17 cellular contexts compared by ENCODE assay signal in the genomic region with DNA sequence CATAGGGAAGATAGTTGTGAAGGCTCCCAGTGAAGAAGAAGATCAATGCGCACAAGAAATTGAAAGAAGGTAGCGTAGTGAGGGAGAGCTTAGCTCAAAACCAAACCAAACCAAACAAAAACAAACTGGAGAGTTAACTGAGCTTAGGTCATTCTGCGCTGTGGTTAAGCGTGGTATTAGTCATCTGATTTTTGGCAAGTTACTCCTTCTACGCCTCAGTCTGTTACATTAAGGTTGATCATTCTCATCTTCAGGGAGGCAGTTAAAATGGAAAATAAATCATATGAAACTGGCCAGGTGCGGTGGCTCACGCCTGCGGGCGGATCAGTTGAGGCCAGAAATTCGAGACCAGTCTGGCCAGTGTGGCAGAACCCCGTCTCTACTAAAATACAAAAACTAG.
DNase-seq lines count a peak whose midpoint lies in the region; ATAC-seq, FAIRE-seq and TF ChIP-seq lines count a peak whose summit lies in the region.
"Had no signal": no experiment of that assay in that cellular context is flagged by ENCODE, and none has a peak within 500 bp of the region (broad histone marks: within the 10 kb centered on the region; RNA-seq: fewer than 3 reads in every experiment).

No MANE protein-coding gene starts in this region.

- WGBS in GM12878 (ENCODE audit: insufficient coverage, insufficient replicate concordance, low lambda C conversion rate, missing lambda C conversion rate) = 45% methylated on average over 11 of the region's 11 CpGs
- 66% methylated on average over 9 of the region's 11 CpGs for WGBS in mesenchymal stem cell

- intact Hi-C loops in GM12878 (cut with micrococcal nuclease; ENCODE audit: unreplicated experiment) = no loop called here

- no peak overlapping the region for H2BK120ac ChIP-seq in mesenchymal stem cell (ENCODE audit: low read depth, low read length)

- BruUV-seq in GM12878 (replicated peaks; lab: Mats Ljungman, UMichigan) = no TSS peak

- no peak overlapping the region for H2BK12ac ChIP-seq in mesenchymal stem cell (ENCODE audit: low read length in 2 of 2)

- H3K27me3 ChIP-seq in GM12878 (replicated peaks in 1 of 2; ENCODE audit: control insufficient read depth in 2 of 2, insufficient read depth in 2 of 2, low read length in 1 of 2) = no peaks in the 10 kb centered on the region
- H3K27me3 ChIP-seq in mesenchymal stem cell (ENCODE audit: control insufficient read depth in 1 of 2, insufficient read depth in 1 of 2, low read length in 2 of 2) = no peaks in the 10 kb centered on the region
- H3K27me3 ChIP-seq: stomach had no signal

- H3K23ac ChIP-seq in mesenchymal stem cell (ENCODE audit: low read length in 2 of 2) = no peak overlapping the region

- in situ Hi-C loops in GM12878 (cut with MboI) = no loop called here

- H3K9me3 ChIP-seq in GM12878 (replicated peaks; ENCODE audit: control insufficient read depth, insufficient read depth, low read length) (no peaks in the 10 kb centered on the region; the same call in 1 of the 3 replicates), mesenchymal stem cell (ENCODE audit: control insufficient read depth, low read length) (no peaks in the 10 kb centered on the region)
- H3K9me3 ChIP-seq: stomach had no signal

- H3K79me1 ChIP-seq in mesenchymal stem cell (replicated peaks; ENCODE audit: low read length, poor library complexity, severe bottlenecking) = peaks cover 3% of the 10 kb centered on the region

- H2AK5ac ChIP-seq in mesenchymal stem cell (ENCODE audit: low read length, severe bottlenecking) = no peak overlapping the region

- POLR2A ChIA-PET in GM12878 (lab: Charles Lee) = no interaction called here

- H4K91ac ChIP-seq in mesenchymal stem cell (ENCODE audit: low read length) = no peak overlapping the region

- SMC1A ChIA-PET in GM12878 (lab: Charles Lee; ENCODE audit: uncharacterized antibody, unreplicated experiment) = no interaction called here

- H3K4me3 ChIP-seq in GM12878 = no peak overlapping the region
- no peak overlapping the region for H3K4me3 ChIP-seq in mesenchymal stem cell (ENCODE audit: insufficient read depth in 1 of 2, low read depth in 1 of 2, low read length in 2 of 2)
- H3K4me3 ChIP-seq: stomach had no signal

- no peak for TF ChIP-seq POLR2A in GM12878 (IDR thresholded peaks at IDR 0.05; ENCODE audit: low read depth, low read length)

- H2AFZ ChIP-seq in GM12878 (ENCODE audit: control insufficient read depth, low read depth, low read length) (no peak overlapping the region), mesenchymal stem cell (ENCODE audit: low read depth, low read length) (no peak overlapping the region)

- H3K4me2 ChIP-seq in GM12878 (ENCODE audit: control insufficient read depth, insufficient read depth) (peak overlapping the region; percentile 3; the same call in 1 of the 2 replicates), mesenchymal stem cell (ENCODE audit: low read length, poor library complexity, severe bottlenecking) (no peak overlapping the region)

- H3K36me3 ChIP-seq in GM12878 (ENCODE audit: control insufficient read depth in 2 of 2, insufficient read depth in 2 of 2, low read length in 1 of 2) (no peaks in the 10 kb centered on the region), mesenchymal stem cell (ENCODE audit: control insufficient read depth in 1 of 2, insufficient read depth in 2 of 2, low read depth in 1 of 2, low read length in 2 of 2) (no peaks in the 10 kb centered on the region)
- H3K36me3 ChIP-seq: stomach had no signal

- peak; percentile 97 for DNase-seq in LHCN-M2 (ENCODE audit: low read depth)
- DNase-seq in GM12878 (ENCODE audit: low read depth, low spot score) = no peak
- DNase-seq in mesenchymal stem cell = peak; percentile 78
- no peak for DNase-seq in SW480 (ENCODE audit: low spot score)
- no peak for DNase-seq in islet precursor cell
- no peak for DNase-seq in KG1 (lab: John Stamatoyannopoulos, UW)
- DNase-seq: activated CD4-positive, alpha-beta T cell treated with anti-CD3 and anti-CD28 coated beads for 1 hour; activated T-cell treated with anti-CD3 and anti-CD28 coated beads, Interleukin-2, amount 50 U/mL, for 24 hours; naive thymus-derived CD8-positive, alpha-beta T cell; NCI-H1105 treated with DMSO at 0.1 percent for 48 hours; NCI-H345; stomach; SW 1271 had no signal

- no peak for TF ChIP-seq CTCF in GM12878 (IDR thresholded peaks at IDR 0.05 in 2 of 3, conservative IDR thresholded peaks at IDR 0.05 in 1 of 3; ENCODE audit: control insufficient read depth in 2 of 3, extremely low read depth in 1 of 3, insufficient read depth in 1 of 3, low read depth in 3 of 3, low read length in 3 of 3)

- H3K4me1 ChIP-seq in GM12878 (ENCODE audit: control insufficient read depth, insufficient read depth, low read length) (no peaks in the 10 kb centered on the region), mesenchymal stem cell (ENCODE audit: control insufficient read depth, insufficient read depth, low read depth, low read length) (peaks cover 5% of the 10 kb centered on the region)
- H3K4me1 ChIP-seq: stomach had no signal

- H2BK5ac ChIP-seq in mesenchymal stem cell (ENCODE audit: low read depth, low read length, poor library complexity, severe bottlenecking) = no peak overlapping the region

- H3K9ac ChIP-seq in GM12878 (ENCODE audit: control insufficient read depth, insufficient read depth, low read length) (no peak overlapping the region), mesenchymal stem cell (ENCODE audit: low read length) (no peak overlapping the region)

- FAIRE-seq in GM12878 (lab: Jason Lieb, UNC) = no peak

- no peak overlapping the region for H3K14ac ChIP-seq in mesenchymal stem cell (ENCODE audit: low read length in 2 of 2)

- CTCF ChIA-PET in GM12878 (lab: Yijun Ruan, JAX) = no interaction called here

- RAD21 ChIA-PET in GM12878 (lab: Charles Lee; ENCODE audit: unreplicated experiment) = no interaction called here

- TF ChIP-seq EP300 in GM12878 (IDR thresholded peaks at IDR 0.05; ENCODE audit: borderline replicate concordance in 1 of 2, control insufficient read depth in 1 of 2, low read depth in 2 of 2, low read length in 2 of 2) = no peak

- no peak overlapping the region for H3K4ac ChIP-seq in mesenchymal stem cell (ENCODE audit: low read depth in 1 of 2, low read length in 2 of 2)

- no peak overlapping the region for H3K18ac ChIP-seq in mesenchymal stem cell (ENCODE audit: low read depth in 1 of 2, low read length in 2 of 2)

- H4K8ac ChIP-seq in mesenchymal stem cell (ENCODE audit: low read length) = no peak overlapping the region

- H3K27ac ChIP-seq in GM12878 (ENCODE audit: control insufficient read depth, insufficient read depth) (no peak overlapping the region), mesenchymal stem cell (ENCODE audit: low read length, poor library complexity, severe bottlenecking) (peak overlapping the region; percentile 84)
- H3K27ac ChIP-seq: C4-2B, stomach had no signal

- ATAC-seq in GM18520 (IDR thresholded peaks at IDR 0.05; ENCODE audit: unreplicated experiment) (peak; percentile 67), GM12878 (no peak), GM18511 (IDR thresholded peaks at IDR 0.05; ENCODE audit: unreplicated experiment) (no peak)
- ATAC-seq: HCT116; naive thymus-derived CD8-positive, alpha-beta T cell had no signal

- H2BK15ac ChIP-seq in mesenchymal stem cell (ENCODE audit: low read depth, poor library complexity, severe bottlenecking) = no peak overlapping the region

- H3K79me2 ChIP-seq in GM12878 (ENCODE audit: control insufficient read depth, insufficient read depth, low read length) = no peaks in the 10 kb centered on the region

- no peak for TF ChIP-seq RAD21 in GM12878 (IDR thresholded peaks at IDR 0.05; ENCODE audit: insufficient read depth, low read depth, low read length)

- no peaks in the 10 kb centered on the region for H4K20me1 ChIP-seq in GM12878 (ENCODE audit: control insufficient read depth, insufficient read depth)

TF ChIP-seq in GM12878, 131 proteins besides CTCF, POLR2A, EP300 and RAD21:
- TF ChIP-seq MTA3 (IDR thresholded peaks at IDR 0.05; ENCODE audit: borderline replicate concordance, low read length) (no peak), ZNF622 (IDR thresholded peaks at IDR 0.05) (no peak), JUNB (IDR thresholded peaks at IDR 0.05) (0 out of 2 replicates have a peak, but pooled peaks have one; percentile 24), RFX5 (IDR thresholded peaks at IDR 0.05; ENCODE audit: low read depth, low read length) (no peak), RUNX3 (IDR thresholded peaks at IDR 0.05; ENCODE audit: low read length) (peak; percentile 74), BHLHE40 (IDR thresholded peaks at IDR 0.05; ENCODE audit: borderline replicate concordance in 1 of 2, low read depth in 2 of 2, low read length in 1 of 2) (no peak)
- TF ChIP-seq, protein P1, sequence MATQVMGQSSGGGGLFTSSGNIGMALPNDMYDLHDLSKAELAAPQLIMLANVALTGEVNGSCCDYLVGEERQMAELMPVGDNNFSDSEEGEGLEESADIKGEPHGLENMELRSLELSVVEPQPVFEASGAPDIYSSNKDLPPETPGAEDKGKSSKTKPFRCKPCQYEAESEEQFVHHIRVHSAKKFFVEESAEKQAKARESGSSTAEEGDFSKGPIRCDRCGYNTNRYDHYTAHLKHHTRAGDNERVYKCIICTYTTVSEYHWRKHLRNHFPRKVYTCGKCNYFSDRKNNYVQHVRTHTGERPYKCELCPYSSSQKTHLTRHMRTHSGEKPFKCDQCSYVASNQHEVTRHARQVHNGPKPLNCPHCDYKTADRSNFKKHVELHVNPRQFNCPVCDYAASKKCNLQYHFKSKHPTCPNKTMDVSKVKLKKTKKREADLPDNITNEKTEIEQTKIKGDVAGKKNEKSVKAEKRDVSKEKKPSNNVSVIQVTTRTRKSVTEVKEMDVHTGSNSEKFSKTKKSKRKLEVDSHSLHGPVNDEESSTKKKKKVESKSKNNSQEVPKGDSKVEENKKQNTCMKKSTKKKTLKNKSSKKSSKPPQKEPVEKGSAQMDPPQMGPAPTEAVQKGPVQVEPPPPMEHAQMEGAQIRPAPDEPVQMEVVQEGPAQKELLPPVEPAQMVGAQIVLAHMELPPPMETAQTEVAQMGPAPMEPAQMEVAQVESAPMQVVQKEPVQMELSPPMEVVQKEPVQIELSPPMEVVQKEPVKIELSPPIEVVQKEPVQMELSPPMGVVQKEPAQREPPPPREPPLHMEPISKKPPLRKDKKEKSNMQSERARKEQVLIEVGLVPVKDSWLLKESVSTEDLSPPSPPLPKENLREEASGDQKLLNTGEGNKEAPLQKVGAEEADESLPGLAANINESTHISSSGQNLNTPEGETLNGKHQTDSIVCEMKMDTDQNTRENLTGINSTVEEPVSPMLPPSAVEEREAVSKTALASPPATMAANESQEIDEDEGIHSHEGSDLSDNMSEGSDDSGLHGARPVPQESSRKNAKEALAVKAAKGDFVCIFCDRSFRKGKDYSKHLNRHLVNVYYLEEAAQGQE (IDR thresholded peaks at IDR 0.05; ENCODE audit: low read depth, low read length) = no peak

Comparison
In these comparisons a context has a peak if more than half of its experiments do, and no peak if none do; other contexts are left out.
1. DNase-seq: peak in LHCN-M2 (single experiment) and mesenchymal stem cell (single experiment); none in GM12878 (single experiment), SW480 (single experiment), islet precursor cell (single experiment) and KG1 (single experiment).